ENCODE assay signal across 16 cellular contexts in the genomic region with DNA sequence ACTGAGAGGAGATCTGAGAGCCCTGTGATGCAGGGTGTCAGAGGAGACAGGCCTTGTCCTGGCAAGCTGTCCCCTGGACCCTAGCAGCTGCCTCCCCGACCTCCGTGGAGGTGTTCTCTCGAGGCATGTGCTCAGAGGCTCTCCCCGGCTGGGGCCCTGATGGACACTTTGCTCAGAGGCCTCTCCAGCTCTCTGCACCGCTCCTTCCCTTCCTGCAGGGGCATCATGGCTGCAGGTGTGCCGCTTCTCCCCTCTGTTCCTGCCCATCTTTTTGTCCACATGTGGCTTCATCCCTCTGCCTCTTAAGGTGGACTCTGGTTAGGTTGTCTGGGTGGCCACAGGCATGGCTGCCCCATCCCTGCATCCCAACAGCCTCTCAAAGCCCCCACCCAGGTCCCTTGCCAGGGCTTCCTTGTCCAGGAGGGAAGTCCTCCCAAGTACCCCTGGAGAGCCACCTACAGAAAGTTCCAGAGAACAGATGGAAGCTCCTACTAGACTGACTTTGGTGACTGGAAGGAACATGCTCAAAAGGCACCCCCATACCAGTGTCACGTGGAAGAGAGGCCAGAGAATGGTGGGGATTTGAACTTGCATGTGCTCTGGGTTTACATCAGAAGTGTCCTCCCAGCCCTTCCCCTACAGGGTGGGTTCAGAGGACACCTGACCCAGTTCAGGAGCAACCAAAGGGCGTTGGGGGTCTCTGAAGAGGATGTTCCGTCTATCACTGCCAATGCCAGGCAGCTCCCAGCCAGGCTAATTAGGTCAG.
DNase-seq lines count a peak whose midpoint lies in the region; TF ChIP-seq lines count a peak whose summit lies in the region.
"Had no signal": no experiment of that assay in that cellular context is flagged by ENCODE, and none has a peak within 500 bp of the region (broad histone marks: within the 10 kb centered on the region; RNA-seq: fewer than 3 reads in every experiment).

No MANE protein-coding gene starts in this region.

- peak overlapping the region; percentile 48 for H2AK5ac ChIP-seq in trophoblast cell (ENCODE audit: low read length)

- H3K27me3 ChIP-seq in trophoblast cell (ENCODE audit: insufficient read depth, low read length) (no peaks in the 10 kb centered on the region), ascending aorta (no peaks in the 10 kb centered on the region)

- H3K4me3 Mint-ChIP-seq in activated CD4-positive, alpha-beta T cell treated with anti-CD3 and anti-CD28 coated beads, Interleukin-2, amount 10 ng/mL, durations not matched to agents 7 days and 5 days: no peak overlapping the region
- H3K4me3 Mint-ChIP-seq: activated B cell treated with CpG ODN at 0.5 μM for 24 hours; activated CD8-positive, alpha-beta memory T cell treated with anti-CD3 and anti-CD28 coated beads, Interleukin-2, amount 10 ng/mL, durations not matched to agents 7 days and 5 days; CD4-positive, alpha-beta memory T cell; naive B cell had no signal

- no peaks in the 10 kb centered on the region for H3K36me3 ChIP-seq in trophoblast cell (ENCODE audit: control insufficient read depth in 1 of 2, insufficient read depth in 2 of 2, low read length in 2 of 2)
- H3K36me3 ChIP-seq in ascending aorta: no peaks in the 10 kb centered on the region

- H3K14ac ChIP-seq in trophoblast cell (ENCODE audit: low read length): peak overlapping the region; percentile 38

- H3K27ac ChIP-seq in trophoblast cell (ENCODE audit: low read depth, low read length): no peak overlapping the region
- H3K27ac ChIP-seq in ascending aorta: no peak overlapping the region

- H2BK120ac ChIP-seq in trophoblast cell (ENCODE audit: insufficient read depth, low read length, poor library complexity): peak overlapping the region; percentile 23

- H3K4me3 ChIP-seq in NB4 (ENCODE audit: low read depth, low read length): no peak overlapping the region
- no peak overlapping the region for H3K4me3 ChIP-seq in cardiac fibroblast (replicated peaks in 1 of 2; ENCODE audit: low read depth in 2 of 2, low read length in 2 of 2)
- no peak overlapping the region for H3K4me3 ChIP-seq in trophoblast cell (ENCODE audit: low read depth, low read length)
- no peak overlapping the region for H3K4me3 ChIP-seq in ascending aorta

- no CpG with 5 or more reads among the region's 9 CpGs for WGBS in trophoblast cell (ENCODE audit: extremely low coverage, insufficient coverage, insufficient read length)

- H3K27ac Mint-ChIP-seq in activated CD4-positive, alpha-beta T cell treated with anti-CD3 and anti-CD28 coated beads, Interleukin-2, amount 10 ng/mL, durations not matched to agents 7 days and 5 days: no peak overlapping the region
- H3K27ac Mint-ChIP-seq: activated B cell treated with CpG ODN at 0.5 μM for 24 hours; activated CD8-positive, alpha-beta memory T cell treated with anti-CD3 and anti-CD28 coated beads, Interleukin-2, amount 10 ng/mL, durations not matched to agents 7 days and 5 days; CD4-positive, alpha-beta memory T cell; naive B cell had no signal

- no peaks in the 10 kb centered on the region for H3K9me3 ChIP-seq in trophoblast cell (ENCODE audit: insufficient read depth, low read depth, low read length)
- H3K9me3 ChIP-seq in ascending aorta: no peaks in the 10 kb centered on the region

- peaks cover 4% of the 10 kb centered on the region for H3K79me1 ChIP-seq in trophoblast cell (ENCODE audit: low read length)

- peak overlapping the region; percentile 21 for H3K4ac ChIP-seq in trophoblast cell (ENCODE audit: low read depth, low read length)

- POLR2A ChIA-PET in activated CD4-positive, alpha-beta T cell treated with anti-CD3 and anti-CD28 coated beads, Interleukin-2, amount 10 ng/mL, durations not matched to agents 7 days and 5 days (lab: Charles Lee): no interaction called here

- H3K27me3 Mint-ChIP-seq in activated CD4-positive, alpha-beta T cell treated with anti-CD3 and anti-CD28 coated beads, Interleukin-2, amount 10 ng/mL, durations not matched to agents 7 days and 5 days: peaks cover 3% of the 10 kb centered on the region
- H3K27me3 Mint-ChIP-seq: activated B cell treated with CpG ODN at 0.5 μM for 24 hours had no signal

- peaks cover 30 to 47% of the 10 kb centered on the region in 2 experiments for H3K4me1 ChIP-seq in trophoblast cell (ENCODE audit: control insufficient read depth in 1 of 2, insufficient read depth in 2 of 2, low read length in 2 of 2)
- H3K4me1 ChIP-seq in ascending aorta: peaks cover 4 to 22% of the 10 kb centered on the region in 2 donors

- H3K9me3 Mint-ChIP-seq in activated CD4-positive, alpha-beta T cell treated with anti-CD3 and anti-CD28 coated beads, Interleukin-2, amount 10 ng/mL, durations not matched to agents 7 days and 5 days: no peaks in the 10 kb centered on the region
- H3K9me3 Mint-ChIP-seq: activated B cell treated with CpG ODN at 0.5 μM for 24 hours; CD4-positive, alpha-beta memory T cell; naive B cell had no signal

- H3K9ac ChIP-seq in trophoblast cell (ENCODE audit: low read length): no peak overlapping the region

- in situ Hi-C loops in GM13977 (cut with MboI; ENCODE audit: low pct_unique_long_range_greater_than_20kb, low sequenced_read_pairs, unreplicated experiment): no loop called here

- CTCF ChIA-PET in activated CD4-positive, alpha-beta T cell treated with anti-CD3 and anti-CD28 coated beads, Interleukin-2, amount 10 ng/mL, durations not matched to agents 7 days and 5 days (lab: Charles Lee): interaction anchor here (0.8 to 1.9 kb wide), 4 partner anchors 13 to 41 kb away, joined by 3 to 5 read pairs (median 3); no protein-coding TSS in a partner anchor

- no peak for TF ChIP-seq POLR2A in NB4 (IDR thresholded peaks at IDR 0.05; ENCODE audit: extremely low read depth, insufficient read length)

- H3K36me3 Mint-ChIP-seq in activated CD4-positive, alpha-beta T cell treated with anti-CD3 and anti-CD28 coated beads, Interleukin-2, amount 10 ng/mL, durations not matched to agents 7 days and 5 days (ENCODE audit: low read depth): no peaks in the 10 kb centered on the region
- H3K36me3 Mint-ChIP-seq: activated CD8-positive, alpha-beta memory T cell treated with anti-CD3 and anti-CD28 coated beads, Interleukin-2, amount 10 ng/mL, durations not matched to agents 7 days and 5 days; CD4-positive, alpha-beta memory T cell; naive B cell had no signal

- peak; percentile 27 for DNase-seq in DMS 273 (lab: John Stamatoyannopoulos, UW; ENCODE audit: unreplicated experiment)
- no peak for DNase-seq in DMS 273 treated with DMSO at 0.1 percent for 48 hours (lab: John Stamatoyannopoulos, UW)
- no peak for DNase-seq in NB4 (ENCODE audit: low read depth)
- no peak for DNase-seq in cardiac fibroblast (ENCODE audit: low read depth in 2 of 2)
- DNase-seq in trophoblast cell: no peak
- no peak for DNase-seq in ascending aorta (ENCODE audit: low spot score in 2 of 2)
- no peak for DNase-seq in activated CD4-positive, alpha-beta T cell treated with anti-CD3 and anti-CD28 coated beads, Interleukin-2, amount 10 ng/mL, durations not matched to agents 7 days and 5 days
- DNase-seq in GM13977 (ENCODE audit: low spot score): no peak
- DNase-seq: 8988T; activated B cell treated with CpG ODN at 0.5 μM for 24 hours; activated CD8-positive, alpha-beta memory T cell treated with anti-CD3 and anti-CD28 coated beads, Interleukin-2, amount 10 ng/mL, durations not matched to agents 7 days and 5 days; activated gamma-delta T cell; CD4-positive, alpha-beta memory T cell; hypothalamus; naive B cell; NCI-H226 had no signal

- H3K23ac ChIP-seq in trophoblast cell (ENCODE audit: low read length): no peak overlapping the region

- no peak overlapping the region for H2AFZ ChIP-seq in trophoblast cell (ENCODE audit: insufficient read depth, low read length, poor library complexity)

- TF ChIP-seq CTCF in NB4 (IDR thresholded peaks at IDR 0.05; ENCODE audit: low read depth, low read length) (peak; percentile 27), cardiac fibroblast (IDR thresholded peaks at IDR 0.05; ENCODE audit: low read depth, low read length) (peak; percentile 8), ascending aorta (IDR thresholded peaks at IDR 0.05) (no peak), GM13977 (IDR thresholded peaks at IDR 0.05; ENCODE audit: extremely low read depth, insufficient read depth, missing control alignments) (no peak)

- peak overlapping the region; percentile 24 for H2BK5ac ChIP-seq in trophoblast cell (ENCODE audit: low read depth, low read length, poor library complexity)

- H3K79me2 ChIP-seq in trophoblast cell (ENCODE audit: control insufficient read depth, insufficient read depth, low read length, poor library complexity): no peaks in the 10 kb centered on the region

- H4K91ac ChIP-seq in trophoblast cell (ENCODE audit: low read depth, low read length): peak overlapping the region; percentile 11

- no peak overlapping the region for H3K4me2 ChIP-seq in trophoblast cell (ENCODE audit: low read length)

- H4K12ac ChIP-seq in trophoblast cell (ENCODE audit: low read depth, low read length): no peak overlapping the region

- H3K4me1 Mint-ChIP-seq in activated CD4-positive, alpha-beta T cell treated with anti-CD3 and anti-CD28 coated beads, Interleukin-2, amount 10 ng/mL, durations not matched to agents 7 days and 5 days: peaks cover 6% of the 10 kb centered on the region
- H3K4me1 Mint-ChIP-seq: CD4-positive, alpha-beta memory T cell; naive B cell had no signal

- H2BK12ac ChIP-seq in trophoblast cell (ENCODE audit: low read length): peak overlapping the region; percentile 67

- H3K18ac ChIP-seq in trophoblast cell (ENCODE audit: low read length): peak overlapping the region; percentile 38

- no peak overlapping the region for H4K8ac ChIP-seq in trophoblast cell (ENCODE audit: low read depth, low read length)

- intact Hi-C loops in ascending aorta (cut with DNase I): no loop called here

Comparison
In these comparisons a context has a peak if more than half of its experiments do, and no peak if none do; other contexts are left out.
1. CTCF ChIP-seq: peak in NB4 (single experiment) and cardiac fibroblast (single experiment); none in ascending aorta (0 of 3) and GM13977 (single experiment).